16 cellular contexts compared by ENCODE assay signal in the genomic region with DNA sequence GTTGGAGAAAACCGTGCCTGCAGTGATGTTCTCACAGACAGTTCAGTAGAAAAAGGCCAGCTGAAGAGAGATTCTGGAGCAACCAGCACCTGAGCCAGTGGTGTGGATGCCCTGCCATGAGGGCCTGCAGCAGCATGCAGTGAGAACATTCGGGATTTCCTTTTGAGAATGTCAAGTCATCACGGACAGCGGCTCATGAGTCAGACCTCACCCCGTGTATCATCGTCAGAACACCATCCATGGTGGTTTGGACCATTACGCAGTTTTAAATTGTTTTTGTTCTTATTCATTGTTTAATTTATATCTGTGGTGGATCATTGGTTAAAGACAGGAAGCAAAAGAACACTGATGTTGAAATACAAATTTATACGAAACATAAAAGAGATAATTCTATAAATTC.
DNase-seq lines count a peak whose midpoint lies in the region; ATAC-seq, FAIRE-seq and TF ChIP-seq lines count a peak whose summit lies in the region.
"Had no signal": no experiment of that assay in that cellular context is flagged by ENCODE, and none has a peak within 500 bp of the region (broad histone marks: within the 10 kb centered on the region; RNA-seq: fewer than 3 reads in every experiment).

No MANE protein-coding gene starts in this region.

- CTCF ChIA-PET in K562 (lab: Yijun Ruan, JAX; ENCODE audit: low intra/inter-chr PET ratio), result no interaction called here

- H2AFZ ChIP-seq in K562 (ENCODE audit: low read depth, low read length), result peak overlapping the region; percentile 86
- no peak overlapping the region for H2AFZ ChIP-seq in keratinocyte (ENCODE audit: control insufficient read depth, low read length)
- H2AFZ ChIP-seq: neural progenitor cell had no signal

- WGBS in K562 (ENCODE audit: insufficient coverage, low coverage, missing lambda C conversion rate), result 26% methylated on average over 8 of the region's 8 CpGs

- peaks cover 65% of the 10 kb centered on the region for H3K4me1 Mint-ChIP-seq in HFFc6 (ENCODE audit: low read depth)

- TF ChIP-seq EP300 in K562 (IDR thresholded peaks at IDR 0.05; ENCODE audit: low read length), result no peak

- H3K4me1 ChIP-seq in K562 (replicated peaks in 1 of 2; ENCODE audit: control insufficient read depth in 2 of 2, insufficient read depth in 2 of 2, low read length in 2 of 2) (peaks cover 0 to 7% of the 10 kb centered on the region in 2 experiments; a peak in 2 of 5 replicates), keratinocyte (ENCODE audit: control insufficient read depth, extremely low read depth, insufficient read depth, low read length) (peaks cover 39% of the 10 kb centered on the region)
- H3K4me1 ChIP-seq: BE2C, neural progenitor cell had no signal

- H4K20me1 ChIP-seq in K562 (replicated peaks; ENCODE audit: control insufficient read depth, insufficient read depth, low read length) (no peaks in the 10 kb centered on the region), keratinocyte (ENCODE audit: control insufficient read depth, extremely low read depth, insufficient read depth, low read length) (no peaks in the 10 kb centered on the region)

- ATAC-seq in K562 (peak; percentile 59; the same call in 2 of the 3 replicates), GM18498 (IDR thresholded peaks at IDR 0.05; ENCODE audit: unreplicated experiment) (no peak), GM21528 (IDR thresholded peaks at IDR 0.05; ENCODE audit: low FRiP score, unreplicated experiment) (no peak)
- ATAC-seq: left lobe of liver had no signal

- H3K27me3 ChIP-seq in K562 (ENCODE audit: control insufficient read depth in 2 of 2, insufficient read depth in 2 of 2, low read length in 2 of 2) (no peaks in the 10 kb centered on the region), keratinocyte (ENCODE audit: control insufficient read depth, extremely low read depth, insufficient read depth, low read length) (no peaks in the 10 kb centered on the region)
- H3K27me3 ChIP-seq: BE2C, neural progenitor cell had no signal

- intact Hi-C loops in K562 (cut with micrococcal nuclease), result no loop called here

- no peak for TF ChIP-seq POLR2A in K562 (conservative IDR thresholded peaks at IDR 0.05)

- dilution Hi-C loops in keratinocyte (cut with MboI; ENCODE audit: extremely low pct_ligation_motif_present, low sequenced_read_pairs), result no loop called here

- H3K9me1 ChIP-seq in K562 (ENCODE audit: control insufficient read depth, insufficient read depth, low read length), result no peaks in the 10 kb centered on the region
- no peaks in the 10 kb centered on the region for H3K9me1 ChIP-seq in keratinocyte (ENCODE audit: control insufficient read depth, extremely low read depth, insufficient read depth, low read length)

- TF ChIP-seq RAD21 in K562 (CRISPR knock-in tag; conservative IDR thresholded peaks at IDR 0.05 in 1 of 2, IDR thresholded peaks at IDR 0.05 in 1 of 2), result no peak

- TF ChIP-seq CTCF in HFFc6 (IDR thresholded peaks at IDR 0.05) (no peak), K562 (IDR thresholded peaks at IDR 0.05 in 2 of 3, conservative IDR thresholded peaks at IDR 0.05 in 1 of 3; ENCODE audit: insufficient read depth in 2 of 3, low read depth in 1 of 3, low read length in 3 of 3) (no peak), keratinocyte (optimal IDR thresholded peaks at IDR 0.05 in 1 of 3, IDR thresholded peaks at IDR 0.05 in 1 of 3, conservative IDR thresholded peaks at IDR 0.05 in 1 of 3; ENCODE audit: extremely low read depth in 1 of 3, insufficient read depth in 2 of 3, low read length in 3 of 3) (no peak)

- peak overlapping the region; percentile 93 for H3K27ac Mint-ChIP-seq in HFFc6
- H3K27ac Mint-ChIP-seq: neural progenitor cell had no signal

- no peak overlapping the region for H3K4me2 ChIP-seq in K562 (ENCODE audit: insufficient read depth, low read length)
- H3K4me2 ChIP-seq in keratinocyte (ENCODE audit: control insufficient read depth, extremely low read depth, insufficient read depth, low read depth, low read length), result peak overlapping the region; percentile 22
- H3K4me2 ChIP-seq: neural progenitor cell had no signal

- H3K9ac ChIP-seq in K562 (ENCODE audit: insufficient read depth in 1 of 2, low read depth in 2 of 2, low read length in 2 of 2) (no peak overlapping the region), keratinocyte (ENCODE audit: control insufficient read depth, extremely low read depth, insufficient read depth, low read length) (peak overlapping the region; percentile 26)
- H3K9ac ChIP-seq: neural progenitor cell had no signal

- DNase-seq in AG08395 (ENCODE audit: low spot score), result peak; percentile 89
- DNase-seq in HFFc6, result peak; percentile 92
- peak in 2 of 4 experiments; percentile 30 to 39 for DNase-seq in K562 (ENCODE audit: extremely low read depth in 1 of 4, low spot score in 3 of 4)
- DNase-seq in keratinocyte (ENCODE audit: low read depth, low spot score), result peak; percentile 88
- DNase-seq in NCI-H1105 treated with DMSO at 0.1 percent for 48 hours (lab: John Stamatoyannopoulos, UW), result no peak
- DNase-seq in medulla oblongata (ENCODE audit: extremely low spot score), result no peak
- DNase-seq: activated gamma-delta T cell; BE2C; glutamatergic neuron; NCI-H2171 treated with DMSO at 0.1 percent for 48 hours; stimulated activated CD8-positive, alpha-beta memory T cell treated with anti-CD3 and anti-CD28 coated beads, Interleukin-4, amount 100 ng/mL, for 48 hours; T-helper 1 cell had no signal

- POLR2A ChIA-PET in K562 (lab: Yijun Ruan, JAX), result no interaction called here

- no peaks in the 10 kb centered on the region for H3K9me3 Mint-ChIP-seq in HFFc6

- FAIRE-seq in K562 (lab: Jason Lieb, UNC) (no peak), keratinocyte (lab: Jason Lieb, UNC) (peak; percentile 99)

- no TSS peak for BruUV-seq in K562 (replicated peaks; lab: Mats Ljungman, UMichigan)

- peaks cover 5% of the 10 kb centered on the region for H3K36me3 Mint-ChIP-seq in HFFc6 (ENCODE audit: low read depth)
- H3K36me3 Mint-ChIP-seq: neural progenitor cell had no signal

- peaks cover 2% of the 10 kb centered on the region; the same call in 1 of the 2 replicates for H3K27me3 Mint-ChIP-seq in HFFc6 (ENCODE audit: insufficient read depth)

- peak overlapping the region; percentile 71 for H3K4me3 Mint-ChIP-seq in HFFc6
- H3K4me3 Mint-ChIP-seq: neural progenitor cell had no signal

- in situ Hi-C loops in K562 (cut with MboI), result no loop called here

- H3K4me3 ChIP-seq in K562 (no peak overlapping the region), keratinocyte (ENCODE audit: control insufficient read depth in 2 of 3, extremely low read depth in 1 of 3, insufficient read depth in 2 of 3, low read depth in 1 of 3, low read length in 3 of 3) (no peak overlapping the region)
- H3K4me3 ChIP-seq: neural progenitor cell had no signal

- H3K27ac ChIP-seq in K562 (ENCODE audit: extremely low read depth, low read depth, low read length) (no peak overlapping the region), keratinocyte (ENCODE audit: control insufficient read depth, insufficient read depth, low read length) (peak overlapping the region; percentile 85)
- H3K27ac ChIP-seq: neural progenitor cell had no signal

- H3K9me3 ChIP-seq in K562 (replicated peaks; ENCODE audit: control insufficient read depth, insufficient read depth, low read depth, low read length) (no peaks in the 10 kb centered on the region), keratinocyte (ENCODE audit: control insufficient read depth, low read depth, low read length) (no peaks in the 10 kb centered on the region)
- H3K9me3 ChIP-seq: BE2C had no signal

- H3K79me2 ChIP-seq in K562 (ENCODE audit: control insufficient read depth, insufficient read depth, low read length) (no peaks in the 10 kb centered on the region), keratinocyte (ENCODE audit: control insufficient read depth, insufficient read depth, low read length) (no peaks in the 10 kb centered on the region)

- no peaks in the 10 kb centered on the region for H3K36me3 ChIP-seq in K562 (ENCODE audit: control insufficient read depth, insufficient read depth, low read length)
- H3K36me3 ChIP-seq in keratinocyte (ENCODE audit: control insufficient read depth in 2 of 2, extremely low read depth in 1 of 2, insufficient read depth in 2 of 2, low read length in 2 of 2), result peaks cover 0 to 4% of the 10 kb centered on the region in 2 experiments
- H3K36me3 ChIP-seq: BE2C, neural progenitor cell had no signal

TF ChIP-seq in K562, 482 proteins besides CTCF, POLR2A, EP300 and RAD21 (continues in another document):
- no peak for TF ChIP-seq ZNF197 (CRISPR knock-in tag; IDR thresholded peaks at IDR 0.05; ENCODE audit: low read depth)
- 0 out of 2 replicates have a peak, but pooled peaks have one; percentile 36 for TF ChIP-seq C11orf30 (IDR thresholded peaks at IDR 0.05; ENCODE audit: low read depth)
- no peak for TF ChIP-seq ZBED1 (IDR thresholded peaks at IDR 0.05)
- no peak for TF ChIP-seq KAT2B (IDR thresholded peaks at IDR 0.05; ENCODE audit: low read depth, low read length)
- TF ChIP-seq MAFF (IDR thresholded peaks at IDR 0.05; ENCODE audit: low read length), result peak; percentile 4; the same call in 1 of the 2 replicates
- TF ChIP-seq SAFB2 (IDR thresholded peaks at IDR 0.05; ENCODE audit: borderline replicate concordance, low read depth, low read length, severe bottlenecking), result no peak
- peak; percentile 53; the same call in 1 of the 2 replicates for TF ChIP-seq MAFG (tag; conservative IDR thresholded peaks at IDR 0.05)
- TF ChIP-seq TCF7L2 (IDR thresholded peaks at IDR 0.05; ENCODE audit: low read depth, low read length), result no peak
- TF ChIP-seq ZBTB8A (IDR thresholded peaks at IDR 0.05; ENCODE audit: partially characterized antibody), result no peak

Comparison
In these comparisons a context has a peak if more than half of its experiments do, and no peak if none do; other contexts are left out.
1. DNase-seq: peak in AG08395 (single experiment), HFFc6 (single experiment) and keratinocyte (single experiment); none in NCI-H1105 treated with DMSO at 0.1 percent for 48 hours (single experiment) and medulla oblongata (single experiment).